23 cellular contexts compared by ENCODE assay signal in genomic region chr7:90920336-90920735, GRCh38.
"Had no signal": no experiment of that assay in that cellular context is flagged by ENCODE, and none has a peak within 500 bp of the region (broad histone marks: within the 10 kb centered on the region; RNA-seq: fewer than 3 reads in every experiment).

No MANE protein-coding gene starts in this region.

- H3K27ac ChIP-seq: neural progenitor cell, ovary, parathyroid adenoma, psoas muscle, right lobe of liver, sigmoid colon, stomach, thoracic aorta, thyroid gland, tibial nerve, upper lobe of left lung, vagina had no signal

- FAIRE-seq: small intestine had no signal

- ATAC-seq: psoas muscle; right cardiac atrium; right lobe of liver; stimulated activated effector memory CD8-positive, alpha-beta T cell treated with anti-CD3 and anti-CD28 coated beads, Interleukin-12 subunit alpha, Interleukin-12 subunit beta, amount 100 ng/mL, for 72 hours; stimulated activated naive B cell treated with anti-CD40 and anti-IgM and Interleukin-4, amounts not matched to agents 10 μg/mL and 1 μg/mL and 100 μg/mL, for 72 hours had no signal

- H3K36me3 ChIP-seq: ovary, right lobe of liver, sigmoid colon, stomach, thoracic aorta, thyroid gland, tibial nerve, upper lobe of left lung, vagina had no signal

- H3K4me3 ChIP-seq: neural progenitor cell, ovary, psoas muscle, right lobe of liver, sigmoid colon, stomach, thoracic aorta, thyroid gland, tibial nerve, upper lobe of left lung, vagina had no signal

- H3K4me1 ChIP-seq: neural progenitor cell, parathyroid adenoma, psoas muscle, right lobe of liver, sigmoid colon, stomach, thyroid gland, tibial nerve, upper lobe of left lung, vagina had no signal

- H3K27me3 ChIP-seq: neural progenitor cell, ovary, right lobe of liver, sigmoid colon, stomach, thyroid gland, tibial nerve, upper lobe of left lung, vagina had no signal

- DNase-seq: occipital lobe; ovary; psoas muscle; right cardiac atrium; right lobe of liver; sigmoid colon; small intestine; stimulated activated CD4-positive, alpha-beta T cell treated with anti-CD3 and anti-CD28 coated beads, Interleukin-15, amount 100 ng/mL, for 24 hours; stimulated activated CD4-positive, alpha-beta T cell treated with anti-CD3 and anti-CD28 coated beads, Interleukin-2, amount 100 ng/mL, for 24 hours; stimulated activated CD4-positive, alpha-beta T cell treated with anti-CD3 and anti-CD28 coated beads, Interleukin-2, amount 100 ng/mL, for 48 hours; stimulated activated CD4-positive, alpha-beta T cell treated with anti-CD3 and anti-CD28 coated beads, Interleukin-4, amount 100 ng/mL, for 24 hours; stimulated activated naive B cell treated with anti-CD40 and anti-IgM and Interleukin-4, amounts not matched to agents 10 μg/mL and 1 μg/mL and 100 μg/mL, for 72 hours; stimulated activated naive CD4-positive, alpha-beta T cell treated with Interleukin-2 at 50 U/mL for 16 hours; stomach; thyroid gland; trophoblast cell; upper lobe of left lung had no signal
